ENCODE assay signal across 8 cellular contexts in the genomic region with DNA sequence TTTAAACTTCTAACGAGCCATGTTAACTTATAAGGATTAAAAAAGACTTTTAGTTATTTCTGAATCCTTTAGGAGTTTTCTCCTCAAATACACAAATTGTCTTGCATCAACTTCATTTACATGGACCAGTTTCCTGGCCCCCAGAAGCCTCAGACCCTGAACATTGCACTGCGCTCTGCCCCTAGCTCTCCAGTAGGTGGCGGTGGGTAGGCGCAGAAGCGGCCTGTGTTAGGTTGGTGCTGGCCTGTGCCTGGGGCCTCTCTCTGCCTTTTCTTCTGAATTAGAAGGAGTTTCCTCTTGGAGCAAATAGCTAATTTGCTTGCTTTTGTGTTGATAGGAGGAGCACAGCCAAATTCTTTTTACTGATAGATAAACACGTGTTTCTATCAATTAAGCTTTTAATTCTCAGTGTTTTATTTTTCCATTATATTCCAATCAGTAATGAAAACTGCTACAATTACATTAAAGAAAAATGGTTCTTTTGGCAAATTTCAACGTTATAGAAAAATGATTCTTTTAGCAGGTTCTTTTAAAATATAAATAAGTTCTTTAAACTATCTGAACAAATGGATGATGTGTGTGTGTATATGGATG. TPM values are rescaled to one million over a fixed set of nuclear protein-coding genes. Genes with fewer than 3 reads are reported as not detected.
DNase-seq lines count a peak whose midpoint lies in the region; ATAC-seq, FAIRE-seq and TF ChIP-seq lines count a peak whose summit lies in the region.

No MANE protein-coding gene starts in this region.

- peaks cover under 1% of the 10 kb centered on the region for H3K36me3 Mint-ChIP-seq in astrocyte (ENCODE audit: low read depth, unreplicated experiment)

- H3K9me3 Mint-ChIP-seq in astrocyte (ENCODE audit: unreplicated experiment): no peaks in the 10 kb centered on the region

- TF ChIP-seq CTCF in astrocyte (IDR thresholded peaks at IDR 0.05; ENCODE audit: insufficient read depth, low read depth, low read length): peak; percentile 88
- peak; percentile 96 for TF ChIP-seq CTCF in hepatocyte (IDR thresholded peaks at IDR 0.05; ENCODE audit: poor library complexity)
- peak; percentile 64 to 87 (median 73) for TF ChIP-seq CTCF in gastrocnemius medialis (IDR thresholded peaks at IDR 0.05 in 4 of 5, conservative IDR thresholded peaks at IDR 0.05 in 1 of 5)

- no peak overlapping the region for H3K4me3 Mint-ChIP-seq in astrocyte (ENCODE audit: unreplicated experiment)

- in situ Hi-C loops in gastrocnemius medialis (cut with MboI; ENCODE audit: low sequenced_read_pairs in 4 of 4): loop anchor here in 3 of 4 donors (25.0 kb wide), 1 partner anchor 1030 kb away; no protein-coding TSS in a partner anchor

- H3K36me3 ChIP-seq in astrocyte (ENCODE audit: insufficient read depth, low read length) (no peaks in the 10 kb centered on the region), hepatocyte (replicated peaks; ENCODE audit: insufficient read depth, low read depth) (no peaks in the 10 kb centered on the region), gastrocnemius medialis (no peaks in the 10 kb centered on the region)

- H3K9me2 ChIP-seq in hepatocyte (replicated peaks; ENCODE audit: insufficient read depth): no peaks in the 10 kb centered on the region

- intact Hi-C loops in gastrocnemius medialis (cut with DNase I; ENCODE audit: low total_unique reads): loop anchor here (5.0 to 10.0 kb wide), 3 partner anchors 160 to 1030 kb away; no protein-coding TSS in a partner anchor

- DNase-seq in 8988T (peak; percentile 44), NCI-H1694 (lab: John Stamatoyannopoulos, UW) (peak; percentile 68), T-helper 2 cell (peak in 3 of 5 experiments; percentile 0 to 49 (median 16)), astrocyte (ENCODE audit: low read depth) (peak; percentile 13), hepatocyte (ENCODE audit: low spot score) (peak; percentile 86), gastrocnemius medialis (peak; percentile 9 to 38)

- WGBS in hepatocyte (ENCODE audit: low lambda C conversion rate, missing lambda C conversion rate): 16% methylated on average over 7 of the region's 7 CpGs

- H3K27me3 ChIP-seq in astrocyte (ENCODE audit: insufficient read depth, low read length) (no peaks in the 10 kb centered on the region), hepatocyte (no peaks in the 10 kb centered on the region), gastrocnemius medialis (no peaks in the 10 kb centered on the region)

- ATAC-seq in GM18505 (IDR thresholded peaks at IDR 0.05; ENCODE audit: unreplicated experiment) (peak; percentile 94), HG02938 (IDR thresholded peaks at IDR 0.05; ENCODE audit: unreplicated experiment) (peak; percentile 80), gastrocnemius medialis (peak; percentile 66 to 75)

- H3K4me3 ChIP-seq in astrocyte (ENCODE audit: insufficient read depth, low read depth, low read length) (no peak overlapping the region), hepatocyte (no peak overlapping the region), gastrocnemius medialis (no peak overlapping the region)

- H3K9me3 ChIP-seq in astrocyte (ENCODE audit: insufficient read depth, low read depth, low read length): no peaks in the 10 kb centered on the region
- no peaks in the 10 kb centered on the region for H3K9me3 ChIP-seq in hepatocyte (ENCODE audit: low read depth)
- no peaks in the 10 kb centered on the region for H3K9me3 ChIP-seq in gastrocnemius medialis

- no peak overlapping the region for H3K9ac ChIP-seq in astrocyte (ENCODE audit: low read length)

- TF ChIP-seq POLR2A in GM18505 (IDR thresholded peaks at IDR 0.05; ENCODE audit: borderline replicate concordance, extremely low read depth, insufficient read depth, insufficient read length) (no peak), gastrocnemius medialis (IDR thresholded peaks at IDR 0.05) (no peak)

- H3K79me2 ChIP-seq in astrocyte (ENCODE audit: insufficient read depth, low read length): no peaks in the 10 kb centered on the region
- H3K79me2 ChIP-seq in hepatocyte: no peaks in the 10 kb centered on the region

- H3K27ac ChIP-seq in astrocyte (ENCODE audit: low read depth, low read length): no peak overlapping the region
- H3K27ac ChIP-seq in hepatocyte: no peak overlapping the region
- no peak overlapping the region for H3K27ac ChIP-seq in gastrocnemius medialis

- H3K4me1 ChIP-seq in astrocyte (ENCODE audit: insufficient read depth, low read length): no peaks in the 10 kb centered on the region
- peaks cover 20% of the 10 kb centered on the region for H3K4me1 ChIP-seq in hepatocyte (ENCODE audit: insufficient read depth)
- peaks cover 0 to 3% of the 10 kb centered on the region in 2 donors for H3K4me1 ChIP-seq in gastrocnemius medialis

- H2AFZ ChIP-seq in astrocyte (ENCODE audit: low read depth, low read length): no peak overlapping the region
- H2AFZ ChIP-seq in hepatocyte: no peak overlapping the region

- H3K27ac Mint-ChIP-seq in astrocyte (ENCODE audit: unreplicated experiment): no peak overlapping the region

- H3K4me2 ChIP-seq in astrocyte (ENCODE audit: low read length): no peak overlapping the region
- no peak overlapping the region for H3K4me2 ChIP-seq in hepatocyte

- no peak for FAIRE-seq in astrocyte (lab: Jason Lieb, UNC)

- H3K4me1 Mint-ChIP-seq in astrocyte (ENCODE audit: low read depth, unreplicated experiment): peaks cover 9% of the 10 kb centered on the region

- H4K20me1 ChIP-seq in astrocyte (ENCODE audit: insufficient read depth, low read length) (peaks cover 9% of the 10 kb centered on the region), hepatocyte (ENCODE audit: insufficient read depth, poor library complexity, severe bottlenecking) (no peaks in the 10 kb centered on the region)

- no peaks in the 10 kb centered on the region for H3K27me3 Mint-ChIP-seq in astrocyte (ENCODE audit: low read depth, unreplicated experiment)

RNA-seq across cellular contexts. Expression of a gene that starts 44.4 kb away (rescaled TPM):
- total RNA-seq in astrocyte (38.1 and 40.5 TPM in 2 replicates), hepatocyte (33.2 and 40.1 TPM in 2 replicates), gastrocnemius medialis (10 to 100 TPM; 18.0 to 33.0 (median 26.5) TPM)
- 30.1 and 32.9 TPM in 2 replicates for polyA plus RNA-seq in hepatocyte

Comparison
In these comparisons a context has a peak if more than half of its experiments do, and no peak if none do; other contexts are left out.
1. DNase-seq: peak in every context shown above with its lines; median percentile 86 in hepatocyte; 68 in NCI-H1694; 44 in 8988T; 24 in gastrocnemius medialis; 16 in T-helper 2 cell; 13 in astrocyte.